8 cellular contexts compared by ENCODE assay signal in genomic region chr10:79826131-79826495, GRCh38. TPM values are rescaled to one million over a fixed set of nuclear protein-coding genes. Genes with fewer than 3 reads are reported as not detected.
DNase-seq lines count a peak whose midpoint lies in the region; ATAC-seq and TF ChIP-seq lines count a peak whose summit lies in the region.
"Not testable (repeated sequence)": the region's sequence is repeated elsewhere in the genome, so short reads cannot be mapped to it uniquely, and the experiment has no call there.

No MANE protein-coding gene starts in this region.

- not testable (repeated sequence) for DNase-seq in AG09309 (ENCODE audit: low read depth); HCT116 (ENCODE audit: low read depth, low spot score); Panc1 (ENCODE audit: low read depth, low spot score)
- DNase-seq in naive thymus-derived CD8-positive, alpha-beta T cell, result peak in 1 of 10 donors; percentile 1
- DNase-seq in spleen, result peak; percentile 90

- H3K4me3 Mint-ChIP-seq in activated T-helper 17 cell treated with anti-CD3 and anti-CD28 coated beads, Interleukin-2, amount 50 U/mL, for 72 hours, result peak overlapping the region; percentile 61
- peak overlapping the region; percentile 82 to 94 (median 84) for H3K4me3 Mint-ChIP-seq in naive thymus-derived CD8-positive, alpha-beta T cell

- not testable (repeated sequence) for H2AFZ ChIP-seq in HCT116 (ENCODE audit: low read depth, low read length, poor library complexity, severe bottlenecking)

- POLR2A ChIA-PET in HCT116 (lab: Charles Lee); Panc1 (lab: Charles Lee); naive thymus-derived CD8-positive, alpha-beta T cell (lab: Charles Lee): not testable (repeated sequence)

- H3K9ac ChIP-seq in HCT116 (ENCODE audit: low read length), result peak overlapping the region; percentile 62

- H3K9me3 ChIP-seq in HCT116 (ENCODE audit: control insufficient read depth in 1 of 2, insufficient read depth in 1 of 2, low read depth in 1 of 2, low read length in 2 of 2); Panc1 (ENCODE audit: control insufficient read depth, insufficient read depth, low read depth, low read length); ectodermal cell (ENCODE audit: control insufficient read depth, low read length); spleen: not testable (repeated sequence)

- not testable (repeated sequence) for H3K4me2 ChIP-seq in HCT116 (ENCODE audit: low read length)

- H4K20me1 ChIP-seq in HCT116 (ENCODE audit: insufficient read depth), result not testable (repeated sequence)

- H3K4me1 ChIP-seq in HCT116 (ENCODE audit: control insufficient read depth in 1 of 2, insufficient read depth in 2 of 2, low read length in 2 of 2); Panc1 (ENCODE audit: control insufficient read depth, insufficient read depth, low read length); ectodermal cell (ENCODE audit: control insufficient read depth, insufficient read depth, low read length): not testable (repeated sequence)
- peaks cover 0 to 32% (median 20%) of the 10 kb centered on the region in 6 donors for H3K4me1 ChIP-seq in spleen

- not testable (repeated sequence) for TF ChIP-seq POLR2A in HCT116 (IDR thresholded peaks at IDR 0.05; ENCODE audit: borderline replicate concordance, extremely low read depth, insufficient read depth, insufficient read length); spleen (IDR thresholded peaks at IDR 0.05)

- in situ Hi-C loops in Panc1 (cut with HindIII; ENCODE audit: low pct_unique_long_range_greater_than_20kb, low sequenced_read_pairs), result not testable (repeated sequence)

- peak; percentile 31 for ATAC-seq in HCT116
- peak; percentile 57 for ATAC-seq in Panc1
- not testable (repeated sequence) for ATAC-seq in activated T-helper 17 cell treated with anti-CD3 and anti-CD28 coated beads, Interleukin-2, amount 50 U/mL, for 72 hours (replicated peaks)
- peak; percentile 36 to 46 for ATAC-seq in naive thymus-derived CD8-positive, alpha-beta T cell

- not testable (repeated sequence) for H3K27me3 Mint-ChIP-seq in activated T-helper 17 cell treated with anti-CD3 and anti-CD28 coated beads, Interleukin-2, amount 50 U/mL, for 72 hours; naive thymus-derived CD8-positive, alpha-beta T cell

- not testable (repeated sequence) for H3K9me2 ChIP-seq in HCT116 (ENCODE audit: insufficient read depth)

- RAD21 ChIA-PET in HCT116 (lab: Charles Lee; ENCODE audit: low non-redundant PET in 1 of 2, low total read pairs in 2 of 2, uncharacterized antibody in 2 of 2, unreplicated experiment in 2 of 2), result not testable (repeated sequence)

- 1 to 2% methylated on average over 35 to 36 of the region's 44 CpGs for WGBS in ectodermal cell, 2 experiments
- WGBS in spleen, 5 donors, result 0 to 1% (median 0%) methylated on average over 5 to 44 of the region's 44 CpGs; no CpG with 5 or more reads in 1 of the 5 donors

- not testable (repeated sequence) for H3K4me1 Mint-ChIP-seq in activated T-helper 17 cell treated with anti-CD3 and anti-CD28 coated beads, Interleukin-2, amount 50 U/mL, for 72 hours
- peaks cover 7 to 41% (median 27%) of the 10 kb centered on the region in 4 donors for H3K4me1 Mint-ChIP-seq in naive thymus-derived CD8-positive, alpha-beta T cell

- H3K27ac Mint-ChIP-seq in activated T-helper 17 cell treated with anti-CD3 and anti-CD28 coated beads, Interleukin-2, amount 50 U/mL, for 72 hours, result not testable (repeated sequence)
- H3K27ac Mint-ChIP-seq in naive thymus-derived CD8-positive, alpha-beta T cell, result peak overlapping the region; percentile 70 to 93 (median 88)

- H3K4me3 ChIP-seq in AG09309 (ENCODE audit: control insufficient read depth, low read depth, low read length), result peak overlapping the region; percentile 39
- H3K4me3 ChIP-seq in HCT116 (replicated peaks in 1 of 2; ENCODE audit: low read depth in 1 of 2, low read length in 2 of 2), result peak overlapping the region; percentile 40 to 53; a peak in 3 of 4 replicates
- H3K4me3 ChIP-seq in Panc1 (ENCODE audit: low read depth in 2 of 2, low read length in 2 of 2), result peak overlapping the region; percentile 44 to 45; a peak in 3 of 4 replicates
- H3K4me3 ChIP-seq in ectodermal cell (ENCODE audit: insufficient read depth, low read depth, low read length), result peak overlapping the region; percentile 52
- H3K4me3 ChIP-seq in iPS-11a (ENCODE audit: low read depth, low read length), result peak overlapping the region; percentile 41
- peak overlapping the region; percentile 27 to 74 (median 52) for H3K4me3 ChIP-seq in spleen

- peaks cover 27% of the 10 kb centered on the region for H3K79me2 ChIP-seq in HCT116 (ENCODE audit: insufficient read depth, low read length)

- intact Hi-C loops in HCT116 (cut with micrococcal nuclease); spleen (cut with DNase I; ENCODE audit: low total_unique reads): not testable (repeated sequence)
- intact Hi-C loops in Panc1 (cut with micrococcal nuclease; ENCODE audit: unreplicated experiment), result loop anchor here (10.0 kb wide), 1 partner anchor 99 kb away; no protein-coding TSS in a partner anchor

- TF ChIP-seq CTCF in AG09309 (IDR thresholded peaks at IDR 0.05; ENCODE audit: control insufficient read depth, insufficient read depth, low read depth, low read length, missing control alignments); HCT116 (IDR thresholded peaks at IDR 0.05 in 2 of 3, conservative IDR thresholded peaks at IDR 0.05 in 1 of 3; ENCODE audit: borderline replicate concordance in 1 of 3, insufficient read depth in 1 of 3, low read depth in 2 of 3, low read length in 2 of 3); Panc1 (IDR thresholded peaks at IDR 0.05): not testable (repeated sequence)
- peak in 2 of 11 experiments; percentile 5 for TF ChIP-seq CTCF in spleen (IDR thresholded peaks at IDR 0.05 in 8 of 11, conservative IDR thresholded peaks at IDR 0.05 in 3 of 11)

- not testable (repeated sequence) for H3K9me3 Mint-ChIP-seq in activated T-helper 17 cell treated with anti-CD3 and anti-CD28 coated beads, Interleukin-2, amount 50 U/mL, for 72 hours; naive thymus-derived CD8-positive, alpha-beta T cell

- H3K27ac ChIP-seq in HCT116 (ENCODE audit: low read depth, low read length) (peak overlapping the region; percentile 59; the same call in 1 of the 2 replicates), ectodermal cell (ENCODE audit: insufficient read depth, low read depth, low read length, poor library complexity, severe bottlenecking) (peak overlapping the region; percentile 89), spleen (peak overlapping the region in 7 of 8 donors; percentile 84 to 95 (median 89))
- not testable (repeated sequence) for H3K27ac ChIP-seq in Panc1 (ENCODE audit: low read length)

- not testable (repeated sequence) for BruUV-seq in HCT116 (replicated peaks; lab: Mats Ljungman, UMichigan); Panc1 (replicated peaks; lab: Mats Ljungman, UMichigan)

- CTCF ChIA-PET in HCT116 (lab: Charles Lee); Panc1 (lab: Charles Lee): not testable (repeated sequence)

- not testable (repeated sequence) for H3K36me3 ChIP-seq in HCT116 (ENCODE audit: control insufficient read depth in 1 of 2, insufficient read depth in 2 of 2, low read length in 2 of 2); Panc1 (ENCODE audit: control insufficient read depth, insufficient read depth, low read length); ectodermal cell (ENCODE audit: control insufficient read depth, insufficient read depth, low read length); spleen

- not testable (repeated sequence) for H3K27me3 ChIP-seq in HCT116 (ENCODE audit: insufficient read depth, low read length); Panc1 (ENCODE audit: control insufficient read depth, insufficient read depth, low read length); ectodermal cell (ENCODE audit: control insufficient read depth, insufficient read depth, low read length, poor library complexity, severe bottlenecking); spleen (replicated peaks in 1 of 7)

- not testable (repeated sequence) for TF ChIP-seq RAD21 in HCT116 (IDR thresholded peaks at IDR 0.05; ENCODE audit: low read depth)

- H3K36me3 Mint-ChIP-seq in activated T-helper 17 cell treated with anti-CD3 and anti-CD28 coated beads, Interleukin-2, amount 50 U/mL, for 72 hours (ENCODE audit: low read depth); naive thymus-derived CD8-positive, alpha-beta T cell: not testable (repeated sequence)

RNA-seq across cellular contexts. Expression of gene NUTM2E, which starts 0.4 kb away (rescaled TPM):
- total RNA-seq in HCT116 (2021; ENCODE audit: unreplicated experiment) (0.15 TPM), Panc1 (2021; ENCODE audit: unreplicated experiment) (0.08 TPM), spleen (under 1 TPM in 1 of 7 donors, not detected in 6; 0.98 TPM)
- polyA plus RNA-seq in HCT116 (2012), result 0.05 and 0.16 TPM in 2 replicates
- polyA plus RNA-seq in Panc1 (2012; ENCODE audit: insufficient read length), result not detected
- total RNA-seq in activated T-helper 17 cell treated with anti-CD3 and anti-CD28 coated beads, Interleukin-2, amount 50 U/mL, for 72 hours, result under 1 TPM in 1 of 2 donors, not detected in 1; 0.28 TPM
- 0.20 TPM for polyA plus RNA-seq in ectodermal cell (2013, experiment 1 of 4)
- polyA plus RNA-seq in ectodermal cell (2013, experiment 2 of 4), result 0.07 TPM
- not detected for polyA plus RNA-seq in ectodermal cell (2013, experiment 3 of 4)
- polyA plus RNA-seq in ectodermal cell (2013, experiment 4 of 4), result 0.08 TPM
- total RNA-seq in naive thymus-derived CD8-positive, alpha-beta T cell, result under 1 TPM; 0.77 to 0.96 TPM
- polyA plus RNA-seq in naive thymus-derived CD8-positive, alpha-beta T cell, result not detected
- polyA plus RNA-seq in spleen, result under 1 TPM; 0.10 to 0.73 (median 0.63) TPM
